35 cellular contexts compared by ENCODE assay signal in the genomic region with DNA sequence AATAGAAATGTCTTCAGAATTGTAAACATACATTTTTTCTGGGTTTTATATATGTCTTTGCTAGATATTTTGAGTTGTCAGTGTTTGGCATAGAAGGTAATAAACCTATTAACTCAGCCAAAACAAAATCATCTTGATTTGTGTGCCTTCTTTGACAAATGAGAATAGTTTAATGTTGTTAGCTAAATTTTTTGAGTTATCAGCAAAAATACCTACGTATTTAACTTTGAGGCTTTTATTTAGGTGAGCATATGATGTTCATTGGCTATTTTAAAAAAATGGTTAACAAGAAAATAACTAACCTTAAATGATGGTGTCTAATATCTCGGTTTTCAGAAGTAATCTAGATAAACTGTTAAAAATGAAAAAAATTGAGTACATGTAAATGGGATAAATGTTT.
"Had no signal": no experiment of that assay in that cellular context is flagged by ENCODE, and none has a peak within 500 bp of the region (broad histone marks: within the 10 kb centered on the region; RNA-seq: fewer than 3 reads in every experiment).

No MANE protein-coding gene starts in this region.

- H3K27me3 ChIP-seq: MG63 had no signal

- H3K36me3 ChIP-seq: MG63 had no signal

- H3K4me3 ChIP-seq: MG63 had no signal

- DNase-seq: Karpas-422, Kasumi-1, MG63, MM.1S, MV-4-11, NCI-H1048, NCI-H1092, NCI-H1092 treated with DMSO at 0.1 percent for 48 hours, NCI-H1105, NCI-H1105 treated with DMSO at 0.1 percent for 48 hours, NCI-H1417, NCI-H1417 treated with DMSO at 0.1 percent for 48 hours, NCI-H1436, NCI-H1436 treated with DMSO at 0.1 percent for 48 hours, NCI-H146, NCI-H1694, NCI-H1694 treated with DMSO at 0.1 percent for 48 hours, NCI-H187, NCI-H187 treated with DMSO at 0.1 percent for 48 hours, NCI-H1930, NCI-H2029, NCI-H2029 treated with DMSO at 0.1 percent for 48 hours, NCI-H2081, NCI-H2081 treated with DMSO at 0.1 percent for 48 hours, NCI-H2107, NCI-H2171, NCI-H2171 treated with DMSO at 0.1 percent for 48 hours, NCI-H2227 treated with DMSO at 0.1 percent for 48 hours, NCI-H226, NCI-H345, NCI-H446, NCI-H446 treated with DMSO at 0.1 percent for 48 hours, NCI-H510A, NCI-H510A treated with DMSO at 0.1 percent for 48 hours, NCI-H524 had no signal

- H3K9me3 ChIP-seq: MG63 had no signal
